Comparison of ENCODE assay signal across 23 cellular contexts in the genomic region with DNA sequence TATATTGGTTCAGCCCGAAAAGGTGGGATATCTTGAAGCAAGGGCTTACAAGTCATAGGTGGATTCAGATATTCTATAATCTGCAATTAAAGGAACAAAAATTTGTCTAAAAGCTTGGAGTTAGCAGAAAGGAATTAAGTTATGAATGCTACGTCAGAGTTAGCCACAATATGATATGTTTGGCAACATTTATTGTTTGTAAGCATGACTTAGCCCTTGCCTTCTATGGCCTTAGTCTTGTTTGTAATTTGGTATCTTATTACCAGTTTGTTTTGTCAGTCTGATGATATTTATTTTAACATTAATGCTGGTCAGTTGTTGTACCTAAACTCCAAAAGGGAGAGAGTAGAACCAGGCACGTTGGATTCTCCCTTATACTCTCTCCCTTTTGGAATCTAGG.
"Had no signal": no experiment of that assay in that cellular context is flagged by ENCODE, and none has a peak within 500 bp of the region (broad histone marks: within the 10 kb centered on the region; RNA-seq: fewer than 3 reads in every experiment).

No MANE protein-coding gene starts in this region.

- H3K9me3 ChIP-seq: ovary, right atrium auricular region, sigmoid colon, testis, transverse colon had no signal

- ATAC-seq: foreskin keratinocyte; left colon; left ventricle myocardium superior; natural killer cell treated with Interleukin-12 subunit alpha and Interleukin-12 subunit beta and Interleukin-15 and Interleukin-18, amount 100 ng/mL, for 72 hours; stimulated activated naive B cell treated with anti-CD40 and anti-IgM and Interleukin-4, amounts not matched to agents 10 μg/mL and 1 μg/mL and 100 μg/mL, for 72 hours; stimulated activated naive CD8-positive, alpha-beta T cell treated with anti-CD3 and anti-CD28 coated beads, Interleukin-15, amount 100 ng/mL, for 72 hours had no signal

- H3K27ac ChIP-seq: coronary artery, dorsolateral prefrontal cortex, foreskin keratinocyte, neural progenitor cell, ovary, right atrium auricular region, sigmoid colon, skin epidermis, testis, transverse colon had no signal

- H3K36me3 ChIP-seq: neural progenitor cell, ovary, right atrium auricular region, sigmoid colon, transverse colon had no signal

- H3K9ac ChIP-seq: neural progenitor cell had no signal

- DNase-seq: dorsolateral prefrontal cortex; effector CD8-positive, alpha-beta T cell; foreskin keratinocyte; immature natural killer cell; left colon; left ventricle myocardium superior; mesenchymal stem cell; midbrain; nucleus accumbens; ovary; sigmoid colon; stimulated activated CD4-positive, alpha-beta T cell treated with anti-CD3 and anti-CD28 coated beads, Interleukin-2, amount 100 ng/mL, for 24 hours; stimulated activated CD4-positive, alpha-beta T cell treated with anti-CD3 and anti-CD28 coated beads, Interleukin-4, amount 100 ng/mL, for 4 hours; stimulated activated naive B cell treated with anti-CD40 and anti-IgM and Interleukin-4, amounts not matched to agents 10 μg/mL and 1 μg/mL and 100 μg/mL, for 72 hours; stimulated activated naive CD8-positive, alpha-beta T cell treated with anti-CD3 and anti-CD28 coated beads, Interleukin-15, amount 100 ng/mL, for 72 hours; testis; transverse colon had no signal

- H3K4me1 ChIP-seq: foreskin keratinocyte, right atrium auricular region, sigmoid colon, transverse colon had no signal

- H3K4me2 ChIP-seq: neural progenitor cell had no signal

- H3K27me3 ChIP-seq: foreskin keratinocyte, ovary, right atrium auricular region, sigmoid colon, testis, transverse colon had no signal

- H3K4me3 ChIP-seq: coronary artery, dorsolateral prefrontal cortex, lung, neural progenitor cell, ovary, right atrium auricular region, sigmoid colon, skin epidermis, testis, transverse colon had no signal

- H2AFZ ChIP-seq: neural progenitor cell had no signal
